Comparison of ENCODE assay signal across 1 cellular context in the genomic region with DNA sequence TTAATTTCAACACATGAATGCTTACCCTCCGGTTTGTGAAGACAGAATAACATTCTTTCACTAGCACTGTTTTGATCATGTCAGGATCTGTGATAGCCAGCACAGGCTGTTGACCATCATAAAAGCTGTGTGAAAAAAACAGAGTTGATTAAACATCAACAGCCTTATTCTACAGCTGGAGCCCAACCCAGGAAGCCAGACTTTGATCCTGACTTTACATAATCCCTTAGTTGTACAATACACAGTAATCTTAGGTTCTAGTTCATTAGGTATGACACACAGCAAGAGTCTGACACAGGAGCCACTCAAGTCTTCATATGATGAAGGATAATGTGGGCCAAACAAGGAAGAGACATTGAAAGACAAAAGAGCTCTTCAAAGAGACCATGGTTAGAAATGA.
TF ChIP-seq lines count a peak whose summit lies in the region.

No MANE protein-coding gene starts in this region.

TF ChIP-seq in HepG2, 621 proteins besides CTCF, POLR2A, EP300 and RAD21 (continued from another document and continues in another):
- TF ChIP-seq, protein P1, sequence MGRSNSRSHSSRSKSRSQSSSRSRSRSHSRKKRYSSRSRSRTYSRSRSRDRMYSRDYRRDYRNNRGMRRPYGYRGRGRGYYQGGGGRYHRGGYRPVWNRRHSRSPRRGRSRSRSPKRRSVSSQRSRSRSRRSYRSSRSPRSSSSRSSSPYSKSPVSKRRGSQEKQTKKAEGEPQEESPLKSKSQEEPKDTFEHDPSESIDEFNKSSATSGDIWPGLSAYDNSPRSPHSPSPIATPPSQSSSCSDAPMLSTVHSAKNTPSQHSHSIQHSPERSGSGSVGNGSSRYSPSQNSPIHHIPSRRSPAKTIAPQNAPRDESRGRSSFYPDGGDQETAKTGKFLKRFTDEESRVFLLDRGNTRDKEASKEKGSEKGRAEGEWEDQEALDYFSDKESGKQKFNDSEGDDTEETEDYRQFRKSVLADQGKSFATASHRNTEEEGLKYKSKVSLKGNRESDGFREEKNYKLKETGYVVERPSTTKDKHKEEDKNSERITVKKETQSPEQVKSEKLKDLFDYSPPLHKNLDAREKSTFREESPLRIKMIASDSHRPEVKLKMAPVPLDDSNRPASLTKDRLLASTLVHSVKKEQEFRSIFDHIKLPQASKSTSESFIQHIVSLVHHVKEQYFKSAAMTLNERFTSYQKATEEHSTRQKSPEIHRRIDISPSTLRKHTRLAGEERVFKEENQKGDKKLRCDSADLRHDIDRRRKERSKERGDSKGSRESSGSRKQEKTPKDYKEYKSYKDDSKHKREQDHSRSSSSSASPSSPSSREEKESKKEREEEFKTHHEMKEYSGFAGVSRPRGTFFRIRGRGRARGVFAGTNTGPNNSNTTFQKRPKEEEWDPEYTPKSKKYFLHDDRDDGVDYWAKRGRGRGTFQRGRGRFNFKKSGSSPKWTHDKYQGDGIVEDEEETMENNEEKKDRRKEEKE (IDR thresholded peaks at IDR 0.05): no peak
- TF ChIP-seq ZNF367 (CRISPR knock-in tag; IDR thresholded peaks at IDR 0.05; ENCODE audit: borderline replicate concordance) (no peak), RARA (CRISPR knock-in tag; IDR thresholded peaks at IDR 0.05) (peak; percentile 46; the same call in 1 of the 2 replicates), NR2C2 (CRISPR knock-in tag; IDR thresholded peaks at IDR 0.05; ENCODE audit: borderline replicate concordance) (peak; percentile 19; the same call in 1 of the 2 replicates), TBX2 (CRISPR knock-in tag; IDR thresholded peaks at IDR 0.05; ENCODE audit: borderline replicate concordance) (peak; percentile 51; the same call in 1 of the 2 replicates), KAT8 (CRISPR knock-in tag; IDR thresholded peaks at IDR 0.05) (peak; percentile 72), RXRB (CRISPR knock-in tag; IDR thresholded peaks at IDR 0.05; ENCODE audit: borderline replicate concordance) (peak; percentile 71), FOXM1 (CRISPR knock-in tag; IDR thresholded peaks at IDR 0.05) (no peak), NFYB (CRISPR knock-in tag; IDR thresholded peaks at IDR 0.05) (no peak), ZKSCAN1 (IDR thresholded peaks at IDR 0.05; ENCODE audit: low read length) (no peak), FOXJ3 (CRISPR knock-in tag; IDR thresholded peaks at IDR 0.05; ENCODE audit: borderline replicate concordance) (peak; percentile 77; the same call in 1 of the 2 replicates), SOX6 (IDR thresholded peaks at IDR 0.05) (no peak), SOX6 (CRISPR knock-in tag; IDR thresholded peaks at IDR 0.05) (peak; percentile 77), ZGPAT (CRISPR knock-in tag; IDR thresholded peaks at IDR 0.05) (peak; percentile 43; the same call in 1 of the 2 replicates), FOXO1 (CRISPR knock-in tag; IDR thresholded peaks at IDR 0.05) (peak; percentile 58; the same call in 1 of the 2 replicates), SAP130 (CRISPR knock-in tag; IDR thresholded peaks at IDR 0.05; ENCODE audit: low read depth) (peak; percentile 65), ZNF639 (CRISPR knock-in tag; conservative IDR thresholded peaks at IDR 0.05) (no peak), ZNF672 (CRISPR knock-in tag; IDR thresholded peaks at IDR 0.05) (no peak), ZNF446 (CRISPR knock-in tag; IDR thresholded peaks at IDR 0.05) (no peak), POLR2AphosphoS5 (IDR thresholded peaks at IDR 0.05; ENCODE audit: low read depth, low read length) (no peak), HNF1A (IDR thresholded peaks at IDR 0.05; ENCODE audit: low read depth) (peak; percentile 52; the same call in 1 of the 2 replicates), HNF1A (CRISPR knock-in tag; IDR thresholded peaks at IDR 0.05; ENCODE audit: borderline replicate concordance) (no peak), ATF5 (CRISPR knock-in tag; IDR thresholded peaks at IDR 0.05; ENCODE audit: low read depth) (no peak), ZNF275 (CRISPR knock-in tag; IDR thresholded peaks at IDR 0.05; ENCODE audit: borderline replicate concordance) (no peak), ZNF431 (CRISPR knock-in tag; IDR thresholded peaks at IDR 0.05; ENCODE audit: borderline replicate concordance, low read depth) (no peak), ELF1 (CRISPR knock-in tag; IDR thresholded peaks at IDR 0.05) (0 out of 2 replicates have a peak, but pooled peaks have one; percentile 29)
- TF ChIP-seq, protein P2, sequence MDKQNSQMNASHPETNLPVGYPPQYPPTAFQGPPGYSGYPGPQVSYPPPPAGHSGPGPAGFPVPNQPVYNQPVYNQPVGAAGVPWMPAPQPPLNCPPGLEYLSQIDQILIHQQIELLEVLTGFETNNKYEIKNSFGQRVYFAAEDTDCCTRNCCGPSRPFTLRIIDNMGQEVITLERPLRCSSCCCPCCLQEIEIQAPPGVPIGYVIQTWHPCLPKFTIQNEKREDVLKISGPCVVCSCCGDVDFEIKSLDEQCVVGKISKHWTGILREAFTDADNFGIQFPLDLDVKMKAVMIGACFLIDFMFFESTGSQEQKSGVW (CRISPR knock-in tag; IDR thresholded peaks at IDR 0.05; ENCODE audit: borderline replicate concordance): no peak
- TF ChIP-seq, protein P3, sequence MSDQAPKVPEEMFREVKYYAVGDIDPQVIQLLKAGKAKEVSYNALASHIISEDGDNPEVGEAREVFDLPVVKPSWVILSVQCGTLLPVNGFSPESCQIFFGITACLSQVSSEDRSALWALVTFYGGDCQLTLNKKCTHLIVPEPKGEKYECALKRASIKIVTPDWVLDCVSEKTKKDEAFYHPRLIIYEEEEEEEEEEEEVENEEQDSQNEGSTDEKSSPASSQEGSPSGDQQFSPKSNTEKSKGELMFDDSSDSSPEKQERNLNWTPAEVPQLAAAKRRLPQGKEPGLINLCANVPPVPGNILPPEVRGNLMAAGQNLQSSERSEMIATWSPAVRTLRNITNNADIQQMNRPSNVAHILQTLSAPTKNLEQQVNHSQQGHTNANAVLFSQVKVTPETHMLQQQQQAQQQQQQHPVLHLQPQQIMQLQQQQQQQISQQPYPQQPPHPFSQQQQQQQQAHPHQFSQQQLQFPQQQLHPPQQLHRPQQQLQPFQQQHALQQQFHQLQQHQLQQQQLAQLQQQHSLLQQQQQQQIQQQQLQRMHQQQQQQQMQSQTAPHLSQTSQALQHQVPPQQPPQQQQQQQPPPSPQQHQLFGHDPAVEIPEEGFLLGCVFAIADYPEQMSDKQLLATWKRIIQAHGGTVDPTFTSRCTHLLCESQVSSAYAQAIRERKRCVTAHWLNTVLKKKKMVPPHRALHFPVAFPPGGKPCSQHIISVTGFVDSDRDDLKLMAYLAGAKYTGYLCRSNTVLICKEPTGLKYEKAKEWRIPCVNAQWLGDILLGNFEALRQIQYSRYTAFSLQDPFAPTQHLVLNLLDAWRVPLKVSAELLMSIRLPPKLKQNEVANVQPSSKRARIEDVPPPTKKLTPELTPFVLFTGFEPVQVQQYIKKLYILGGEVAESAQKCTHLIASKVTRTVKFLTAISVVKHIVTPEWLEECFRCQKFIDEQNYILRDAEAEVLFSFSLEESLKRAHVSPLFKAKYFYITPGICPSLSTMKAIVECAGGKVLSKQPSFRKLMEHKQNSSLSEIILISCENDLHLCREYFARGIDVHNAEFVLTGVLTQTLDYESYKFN (CRISPR knock-in tag; conservative IDR thresholded peaks at IDR 0.05): peak; percentile 83
- TF ChIP-seq, protein P4, sequence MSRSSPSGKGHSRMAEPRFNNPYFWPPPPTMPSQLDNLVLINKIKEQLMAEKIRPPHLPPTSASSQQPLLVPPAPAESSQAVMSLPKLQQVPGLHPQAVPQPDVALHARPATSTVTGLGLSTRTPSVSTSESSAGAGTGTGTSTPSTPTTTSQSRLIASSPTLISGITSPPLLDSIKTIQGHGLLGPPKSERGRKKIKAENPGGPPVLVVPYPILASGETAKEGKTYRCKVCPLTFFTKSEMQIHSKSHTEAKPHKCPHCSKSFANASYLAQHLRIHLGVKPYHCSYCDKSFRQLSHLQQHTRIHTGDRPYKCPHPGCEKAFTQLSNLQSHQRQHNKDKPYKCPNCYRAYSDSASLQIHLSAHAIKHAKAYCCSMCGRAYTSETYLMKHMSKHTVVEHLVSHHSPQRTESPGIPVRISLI (CRISPR knock-in tag; IDR thresholded peaks at IDR 0.05; ENCODE audit: borderline replicate concordance): peak; percentile 95
